8 cellular contexts compared by ENCODE assay signal in the genomic region with DNA sequence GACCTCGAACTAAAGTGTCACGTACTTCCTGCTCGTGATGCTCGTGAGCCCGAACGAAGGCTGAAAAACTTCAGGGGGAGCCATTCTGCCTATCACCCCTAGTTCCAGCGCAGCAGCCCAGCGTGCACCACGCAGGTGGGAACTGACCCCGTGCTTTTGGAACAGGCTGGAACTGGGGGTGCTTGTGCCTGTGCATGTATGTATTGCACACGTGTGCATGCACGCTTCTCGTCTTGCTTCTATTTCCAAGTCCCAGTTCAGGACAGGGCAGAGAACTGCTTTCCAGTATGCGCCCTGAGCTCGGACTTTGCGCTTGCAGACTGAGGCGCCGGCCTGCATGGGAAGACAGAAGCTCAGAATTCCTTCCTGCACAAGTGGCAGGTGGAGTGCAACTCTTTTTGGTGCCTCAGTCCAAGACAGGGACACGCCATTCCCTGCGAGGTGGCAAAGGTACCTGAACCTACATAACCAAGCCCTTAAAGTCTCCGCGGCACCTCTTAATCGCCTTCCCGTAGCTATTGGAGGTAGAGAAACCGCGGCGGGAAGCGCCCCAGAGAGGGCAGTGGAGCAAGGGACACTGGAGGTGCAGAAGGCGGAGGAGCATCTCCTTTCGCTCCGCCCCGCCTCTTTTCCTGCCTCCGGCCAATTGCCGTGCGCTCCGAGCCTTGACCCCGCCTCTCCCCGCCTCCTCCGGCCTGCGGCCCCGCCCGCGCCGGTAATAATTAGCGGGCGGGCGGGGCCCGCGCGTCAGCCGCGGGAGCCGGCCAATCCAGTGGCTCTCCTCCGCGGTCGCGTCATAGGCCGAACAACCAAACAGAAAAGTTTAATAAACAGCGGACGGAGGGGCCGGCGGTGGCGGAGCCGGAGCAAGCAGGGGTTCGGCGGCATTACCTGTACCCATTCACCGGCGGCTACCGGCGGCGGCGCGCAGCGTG. TPM values are rescaled to one million over a fixed set of nuclear protein-coding genes. Genes with fewer than 3 reads are reported as not detected.
DNase-seq lines count a peak whose midpoint lies in the region; ATAC-seq and TF ChIP-seq lines count a peak whose summit lies in the region.

Gene ZFAND6 (plus strand): TSS at position 826 of the 935 bp plus-strand sequence. CDS start 60,669 bp downstream, outside the sequence.

- POLR2A ChIA-PET in GM10248 (lab: Yijun Ruan, JAX) = interaction anchor here (0.8 to 2.0 kb wide), 4 partner anchors 13 to 41 kb away, joined by 3 to 6 read pairs (median 3); no protein-coding TSS in a partner anchor

- DNase-seq in GM10248 (ENCODE audit: extremely low spot score) (peak; percentile 94), NCI-H1092 (lab: John Stamatoyannopoulos, UW) (peak; percentile 89), glomerular endothelial cell (ENCODE audit: extremely low read depth, low read depth, low spot score) (no peak), omental fat pad (ENCODE audit: low spot score) (peak; percentile 78), testis (peak; percentile 97)

- H3K4me3 Mint-ChIP-seq in activated naive CD4-positive, alpha-beta T cell treated with anti-CD3 and anti-CD28 coated beads, Interleukin-2, amount 50 U/mL, for 24 hours = peak within 1 kb of the TSS; percentile 93

- no peaks in the 10 kb centered on the region for H3K9me3 ChIP-seq in testis

- CTCF ChIA-PET in GM10248 (lab: Yijun Ruan, JAX) = interaction anchor here (0.9 to 2.6 kb wide), 5 partner anchors 17 to 51 kb away, joined by 3 to 7 read pairs (median 3); no protein-coding TSS in a partner anchor

- TF ChIP-seq CTCF in GM10248 (IDR thresholded peaks at IDR 0.05; ENCODE audit: control extremely low read depth, extremely low read depth, low read depth, missing control alignments) = peak; percentile 17
- no peak for TF ChIP-seq CTCF in omental fat pad (IDR thresholded peaks at IDR 0.05)
- TF ChIP-seq CTCF in testis (IDR thresholded peaks at IDR 0.05) = no peak

- intact Hi-C loops in testis (cut with DNase I; ENCODE audit: low total_unique reads) = no loop called here

- peak within 1 kb of the TSS; percentile 93 to 95 for H3K27ac ChIP-seq in testis

- no peaks in the 10 kb centered on the region for H3K36me3 ChIP-seq in testis (ENCODE audit: low read depth, missing control alignments)

- H3K4me1 Mint-ChIP-seq in activated naive CD4-positive, alpha-beta T cell treated with anti-CD3 and anti-CD28 coated beads, Interleukin-2, amount 50 U/mL, for 24 hours = peaks cover 30% of the 10 kb centered on the region

- H3K27ac Mint-ChIP-seq in activated naive CD4-positive, alpha-beta T cell treated with anti-CD3 and anti-CD28 coated beads, Interleukin-2, amount 50 U/mL, for 24 hours = peak within 1 kb of the TSS; percentile 92

- H3K9me3 Mint-ChIP-seq in activated naive CD4-positive, alpha-beta T cell treated with anti-CD3 and anti-CD28 coated beads, Interleukin-2, amount 50 U/mL, for 24 hours = no peaks in the 10 kb centered on the region

- H3K36me3 Mint-ChIP-seq in activated naive CD4-positive, alpha-beta T cell treated with anti-CD3 and anti-CD28 coated beads, Interleukin-2, amount 50 U/mL, for 24 hours = no peaks in the 10 kb centered on the region

- H3K4me1 ChIP-seq in testis = no peaks in the 10 kb centered on the region

- ATAC-seq in HG02588 (IDR thresholded peaks at IDR 0.05; ENCODE audit: unreplicated experiment) (peak; percentile 80), SK-N-SH treated with all-trans-retinoic acid at 6 μM for 48 hours (peak; percentile 98), omental fat pad (ENCODE audit: low FRiP score) (peak; percentile 98)

- WGBS in testis, 2 donors = 0 to 1% methylated on average over 34 to 74 of the region's 74 CpGs

- peak; percentile 40 for TF ChIP-seq POLR2A in testis (IDR thresholded peaks at IDR 0.05)

- H3K27me3 Mint-ChIP-seq in activated naive CD4-positive, alpha-beta T cell treated with anti-CD3 and anti-CD28 coated beads, Interleukin-2, amount 50 U/mL, for 24 hours = no peaks in the 10 kb centered on the region

- peak within 1 kb of the TSS; percentile 94 to 97 for H3K4me3 ChIP-seq in testis

- no peaks in the 10 kb centered on the region for H3K27me3 ChIP-seq in testis

TF ChIP-seq in SK-N-SH treated with all-trans-retinoic acid at 6 μM for 48 hours, 23 proteins besides CTCF, POLR2A, EP300 and RAD21:
- TF ChIP-seq ZFP30 (CRISPR knock-in tag; IDR thresholded peaks at IDR 0.05) (no peak), ZNF565 (CRISPR knock-in tag; conservative IDR thresholded peaks at IDR 0.05; ENCODE audit: low read depth) (no peak), OSR1 (CRISPR knock-in tag; IDR thresholded peaks at IDR 0.05) (no peak)
- TF ChIP-seq, protein P1, sequence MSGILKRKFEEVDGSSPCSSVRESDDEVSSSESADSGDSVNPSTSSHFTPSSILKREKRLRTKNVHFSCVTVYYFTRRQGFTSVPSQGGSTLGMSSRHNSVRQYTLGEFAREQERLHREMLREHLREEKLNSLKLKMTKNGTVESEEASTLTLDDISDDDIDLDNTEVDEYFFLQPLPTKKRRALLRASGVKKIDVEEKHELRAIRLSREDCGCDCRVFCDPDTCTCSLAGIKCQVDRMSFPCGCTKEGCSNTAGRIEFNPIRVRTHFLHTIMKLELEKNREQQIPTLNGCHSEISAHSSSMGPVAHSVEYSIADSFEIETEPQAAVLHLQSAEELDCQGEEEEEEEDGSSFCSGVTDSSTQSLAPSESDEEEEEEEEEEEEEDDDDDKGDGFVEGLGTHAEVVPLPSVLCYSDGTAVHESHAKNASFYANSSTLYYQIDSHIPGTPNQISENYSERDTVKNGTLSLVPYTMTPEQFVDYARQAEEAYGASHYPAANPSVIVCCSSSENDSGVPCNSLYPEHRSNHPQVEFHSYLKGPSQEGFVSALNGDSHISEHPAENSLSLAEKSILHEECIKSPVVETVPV (CRISPR knock-in tag; IDR thresholded peaks at IDR 0.05) = no peak

RNA-seq across cellular contexts. Expression of gene ZFAND6, which starts in this region (rescaled TPM):
- total RNA-seq in glomerular endothelial cell (84.9 and 141 TPM in 2 replicates), omental fat pad (100 to 1,000 TPM in 2 of 4 donors, 10 to 100 TPM in 2; 85.1 to 151 (median 120) TPM), testis (100 to 1,000 TPM; 220 to 255 TPM)
- 251 TPM for polyA plus RNA-seq in testis (ENCODE audit: insufficient read depth, low read depth, low replicate concordance)
